In genomic region chr2:171394164-171394725, GRCh38 we compare ENCODE assay signal across 1 cellular context.
TF ChIP-seq lines count a peak whose summit lies in the region.

No MANE protein-coding gene starts in this region.

TF ChIP-seq in WTC11, 78 proteins besides CTCF, POLR2A, EP300 and RAD21 (continued from another document):
- TF ChIP-seq JAZF1 (CRISPR knock-in tag; IDR thresholded peaks at IDR 0.05): no peak
- TF ChIP-seq TEAD1 (CRISPR knock-in tag; IDR thresholded peaks at IDR 0.05): no peak
- TF ChIP-seq TP53 (CRISPR knock-in tag; IDR thresholded peaks at IDR 0.05): no peak
- no peak for TF ChIP-seq ZNF425 (CRISPR knock-in tag; conservative IDR thresholded peaks at IDR 0.05)
- TF ChIP-seq ATF1 (CRISPR knock-in tag; IDR thresholded peaks at IDR 0.05): no peak
- no peak for TF ChIP-seq OVOL2 (CRISPR knock-in tag; IDR thresholded peaks at IDR 0.05; ENCODE audit: borderline replicate concordance)
- TF ChIP-seq NR3C1 (CRISPR knock-in tag; conservative IDR thresholded peaks at IDR 0.05; ENCODE audit: low read depth): no peak
- TF ChIP-seq GTF2I (CRISPR knock-in tag; conservative IDR thresholded peaks at IDR 0.05): no peak
